Comparison of ENCODE assay signal across 9 cellular contexts in the genomic region with DNA sequence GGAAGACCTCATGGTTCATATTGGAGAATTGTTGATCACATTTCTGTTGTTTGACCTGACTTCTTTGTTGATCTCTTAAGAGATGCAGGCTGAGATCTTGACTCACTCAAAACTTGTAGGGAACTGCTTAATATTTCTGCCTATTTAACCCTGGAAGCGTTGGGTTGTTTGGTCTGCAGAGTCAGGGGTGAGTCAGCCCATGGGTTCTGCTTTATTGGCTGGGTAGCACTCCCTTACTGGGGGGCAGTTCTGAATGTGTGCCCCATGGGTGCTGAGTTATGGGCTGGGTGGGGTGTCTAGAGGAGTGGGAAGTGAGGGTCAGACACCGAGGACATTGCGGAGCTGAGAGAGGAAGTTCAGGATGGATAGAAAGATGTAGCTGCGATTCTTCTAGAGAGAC.
DNase-seq lines count a peak whose midpoint lies in the region; ATAC-seq, FAIRE-seq and TF ChIP-seq lines count a peak whose summit lies in the region.
"Had no signal": no experiment of that assay in that cellular context is flagged by ENCODE, and none has a peak within 500 bp of the region (broad histone marks: within the 10 kb centered on the region; RNA-seq: fewer than 3 reads in every experiment).

No MANE protein-coding gene starts in this region.

- H3K4me1 ChIP-seq in GM12878 (ENCODE audit: control insufficient read depth, insufficient read depth, low read length), result peaks cover 20% of the 10 kb centered on the region
- H3K4me1 ChIP-seq in stomach, result peaks cover 41 to 87% (median 65%) of the 10 kb centered on the region in 4 donors

- DNase-seq in HCEC 1CT (peak; percentile 46), GM12878 (ENCODE audit: low read depth, low spot score) (no peak), iris pigment epithelial cell (ENCODE audit: low read depth) (peak; percentile 75), stomach (no peak), Ammon's horn (ENCODE audit: low spot score) (no peak), GM13976 (ENCODE audit: low spot score) (no peak), NCI-H2081 (lab: John Stamatoyannopoulos, UW) (no peak)

- FAIRE-seq in GM12878 (lab: Jason Lieb, UNC), result no peak

- H3K36me3 ChIP-seq in GM12878 (ENCODE audit: control insufficient read depth in 2 of 2, insufficient read depth in 2 of 2, low read length in 1 of 2), result no peaks in the 10 kb centered on the region
- H3K36me3 ChIP-seq in stomach, result no peaks in the 10 kb centered on the region

- CTCF ChIA-PET in GM12878 (lab: Yijun Ruan, JAX), result interaction anchor here (1.0 to 3.5 kb wide), 8 partner anchors 11 to 89 kb away, joined by 3 to 22 read pairs (median 5); no protein-coding TSS in a partner anchor

- H3K27me3 ChIP-seq in GM12878 (replicated peaks in 1 of 2; ENCODE audit: control insufficient read depth in 2 of 2, insufficient read depth in 2 of 2, low read length in 1 of 2), result no peaks in the 10 kb centered on the region
- no peaks in the 10 kb centered on the region for H3K27me3 ChIP-seq in stomach

- WGBS in GM12878 (ENCODE audit: insufficient coverage, insufficient replicate concordance, low lambda C conversion rate, missing lambda C conversion rate), result 69% methylated on average over 4 of the region's 4 CpGs
- WGBS in stomach, 5 donors, result 76 to 87% (median 84%) methylated on average over 4 of the region's 4 CpGs

- TF ChIP-seq CTCF in GM12878 (IDR thresholded peaks at IDR 0.05 in 2 of 3, conservative IDR thresholded peaks at IDR 0.05 in 1 of 3; ENCODE audit: control insufficient read depth in 2 of 3, extremely low read depth in 1 of 3, insufficient read depth in 1 of 3, low read depth in 3 of 3, low read length in 3 of 3) (no peak), stomach (IDR thresholded peaks at IDR 0.05) (no peak), GM13976 (IDR thresholded peaks at IDR 0.05; ENCODE audit: borderline replicate concordance, control extremely low read depth, extremely low read depth, insufficient read depth, missing control alignments) (no peak)

- BruUV-seq in GM12878 (replicated peaks; lab: Mats Ljungman, UMichigan), result no TSS peak

- TF ChIP-seq POLR2A in GM12878 (IDR thresholded peaks at IDR 0.05; ENCODE audit: low read depth, low read length) (no peak), stomach (IDR thresholded peaks at IDR 0.05) (no peak)

- peak overlapping the region; percentile 58; the same call in 1 of the 2 replicates for H3K4me2 ChIP-seq in GM12878 (ENCODE audit: control insufficient read depth, insufficient read depth)

- in situ Hi-C loops in GM12878 (cut with MboI), result no loop called here
- in situ Hi-C loops in GM13976 (cut with MboI; ENCODE audit: low sequenced_read_pairs, unreplicated experiment), result no loop called here

- no peak overlapping the region for H3K4me3 ChIP-seq in GM12878
- H3K4me3 ChIP-seq in stomach, result no peak overlapping the region

- peak overlapping the region; percentile 8; the same call in 1 of the 2 replicates for H3K27ac ChIP-seq in GM12878 (ENCODE audit: control insufficient read depth, insufficient read depth)
- peak overlapping the region in 4 of 5 donors; percentile 41 to 73 (median 50) for H3K27ac ChIP-seq in stomach
- H3K27ac ChIP-seq: VCaP had no signal

- intact Hi-C loops in GM12878 (cut with micrococcal nuclease; ENCODE audit: unreplicated experiment) (no loop called here), stomach (cut with DNase I; ENCODE audit: low total_unique reads) (no loop called here)

- peaks cover 91% of the 10 kb centered on the region for H3K79me2 ChIP-seq in GM12878 (ENCODE audit: control insufficient read depth, insufficient read depth, low read length)

- no peak for TF ChIP-seq RAD21 in GM12878 (IDR thresholded peaks at IDR 0.05; ENCODE audit: insufficient read depth, low read depth, low read length)

- ATAC-seq in GM12878 (no peak), HG02973 (IDR thresholded peaks at IDR 0.05; ENCODE audit: unreplicated experiment) (no peak)

- RAD21 ChIA-PET in GM12878 (lab: Charles Lee; ENCODE audit: unreplicated experiment), result interaction anchor here (0.8 to 3.6 kb wide), 15 partner anchors 10 to 85 kb away, joined by 3 to 19 read pairs (median 8); no protein-coding TSS in a partner anchor

- H3K9me3 ChIP-seq in GM12878 (replicated peaks; ENCODE audit: control insufficient read depth, insufficient read depth, low read length) (no peaks in the 10 kb centered on the region), stomach (no peaks in the 10 kb centered on the region)

- TF ChIP-seq EP300 in GM12878 (IDR thresholded peaks at IDR 0.05; ENCODE audit: borderline replicate concordance in 1 of 2, control insufficient read depth in 1 of 2, low read depth in 2 of 2, low read length in 2 of 2) (no peak), stomach (IDR thresholded peaks at IDR 0.05) (no peak)

- POLR2A ChIA-PET in GM12878 (lab: Charles Lee), result interaction anchor here (0.8 to 7.2 kb wide), 8 partner anchors 15 to 38 kb away, joined by 3 to 51 read pairs (median 4); no protein-coding TSS in a partner anchor

- H4K20me1 ChIP-seq in GM12878 (ENCODE audit: control insufficient read depth, insufficient read depth), result peaks cover 3% of the 10 kb centered on the region; the same call in 1 of the 2 replicates

- SMC1A ChIA-PET in GM12878 (lab: Charles Lee; ENCODE audit: uncharacterized antibody, unreplicated experiment), result interaction anchor here (1.2 to 23.6 kb wide), 17 partner anchors 10 to 85 kb away, joined by 3 to 456 read pairs (median 10); no protein-coding TSS in a partner anchor

- no peak overlapping the region for H3K9ac ChIP-seq in GM12878 (ENCODE audit: control insufficient read depth, insufficient read depth, low read length)

- no peak overlapping the region for H2AFZ ChIP-seq in GM12878 (ENCODE audit: control insufficient read depth, low read depth, low read length)

TF ChIP-seq in GM12878, 131 proteins besides CTCF, POLR2A, EP300 and RAD21:
- no peak for TF ChIP-seq TBL1XR1 (IDR thresholded peaks at IDR 0.05; ENCODE audit: low read depth, low read length)
- TF ChIP-seq, protein P1, sequence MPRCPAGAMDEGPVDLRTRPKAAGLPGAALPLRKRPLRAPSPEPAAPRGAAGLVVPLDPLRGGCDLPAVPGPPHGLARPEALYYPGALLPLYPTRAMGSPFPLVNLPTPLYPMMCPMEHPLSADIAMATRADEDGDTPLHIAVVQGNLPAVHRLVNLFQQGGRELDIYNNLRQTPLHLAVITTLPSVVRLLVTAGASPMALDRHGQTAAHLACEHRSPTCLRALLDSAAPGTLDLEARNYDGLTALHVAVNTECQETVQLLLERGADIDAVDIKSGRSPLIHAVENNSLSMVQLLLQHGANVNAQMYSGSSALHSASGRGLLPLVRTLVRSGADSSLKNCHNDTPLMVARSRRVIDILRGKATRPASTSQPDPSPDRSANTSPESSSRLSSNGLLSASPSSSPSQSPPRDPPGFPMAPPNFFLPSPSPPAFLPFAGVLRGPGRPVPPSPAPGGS (IDR thresholded peaks at IDR 0.05; ENCODE audit: borderline replicate concordance, insufficient read depth, low read depth, low read length, poor library complexity, severe bottlenecking), result no peak
- TF ChIP-seq SREBF1 (IDR thresholded peaks at IDR 0.05; ENCODE audit: low read length), result no peak
- TF ChIP-seq TAF1 (IDR thresholded peaks at IDR 0.05; ENCODE audit: borderline replicate concordance, low read depth, low read length), result no peak
- no peak for TF ChIP-seq CHD1 (IDR thresholded peaks at IDR 0.05; ENCODE audit: low read depth, low read length)
- no peak for TF ChIP-seq SUPT20H (IDR thresholded peaks at IDR 0.05; ENCODE audit: borderline replicate concordance, control insufficient read depth, low read depth, low read length)
- TF ChIP-seq JUNB (IDR thresholded peaks at IDR 0.05), result no peak
- no peak for TF ChIP-seq TCF12 (IDR thresholded peaks at IDR 0.05; ENCODE audit: low read depth, low read length)

Comparison
In these comparisons a context has a peak if more than half of its experiments do, and no peak if none do; other contexts are left out.
1. DNase-seq: peak in HCEC 1CT (single experiment) and iris pigment epithelial cell (single experiment); none in GM12878 (single experiment), stomach (single experiment), Ammon's horn (single experiment), GM13976 (single experiment) and NCI-H2081 (0 of 2).